ENCODE assay signal across 10 cellular contexts in genomic region chr6:118890997-118891790, GRCh38. TPM values are rescaled to one million over a fixed set of nuclear protein-coding genes. Genes with fewer than 3 reads are reported as not detected.
A peak's percentile ranks its signal among the peaks of the same experiment; 100 is the strongest.
DNase-seq lines count a peak whose midpoint lies in the region; ATAC-seq, FAIRE-seq and TF ChIP-seq lines count a peak whose summit lies in the region.
"Had no signal": no experiment of that assay in that cellular context is flagged by ENCODE, and none has a peak within 500 bp of the region (broad histone marks: within the 10 kb centered on the region; RNA-seq: fewer than 3 reads in every experiment).

No MANE protein-coding gene starts in this region.

- peak overlapping the region; percentile 100 for H3K27ac Mint-ChIP-seq in activated naive CD4-positive, alpha-beta T cell treated with anti-CD3 and anti-CD28 coated beads, Interleukin-2, amount 50 U/mL, for 24 hours
- no peak overlapping the region for H3K27ac Mint-ChIP-seq in WTC11
- H3K27ac Mint-ChIP-seq: neural progenitor cell had no signal

- peak overlapping the region; percentile 91; the same call in 1 of the 2 replicates for H3K4me2 ChIP-seq in K562 (ENCODE audit: insufficient read depth, low read length)
- H3K4me2 ChIP-seq: neural progenitor cell had no signal

- H3K9me3 Mint-ChIP-seq in activated naive CD4-positive, alpha-beta T cell treated with anti-CD3 and anti-CD28 coated beads, Interleukin-2, amount 50 U/mL, for 24 hours = no peaks in the 10 kb centered on the region
- no peaks in the 10 kb centered on the region for H3K9me3 Mint-ChIP-seq in WTC11

- H3K36me3 Mint-ChIP-seq in activated naive CD4-positive, alpha-beta T cell treated with anti-CD3 and anti-CD28 coated beads, Interleukin-2, amount 50 U/mL, for 24 hours = peaks cover 9% of the 10 kb centered on the region
- 0 out of 2 replicates have a peak, but pooled peaks cover 2% of the 10 kb centered on the region for H3K36me3 Mint-ChIP-seq in WTC11

- no peaks in the 10 kb centered on the region for H3K27me3 Mint-ChIP-seq in activated naive CD4-positive, alpha-beta T cell treated with anti-CD3 and anti-CD28 coated beads, Interleukin-2, amount 50 U/mL, for 24 hours
- H3K27me3 Mint-ChIP-seq in WTC11 (ENCODE audit: low read depth) = no peaks in the 10 kb centered on the region

- 0 out of 2 replicates have a peak, but pooled peaks cover 1% of the 10 kb centered on the region for H3K36me3 ChIP-seq in MG63
- H3K36me3 ChIP-seq in K562 (ENCODE audit: control insufficient read depth, insufficient read depth, low read length) = 0 out of 3 replicates have a peak, but pooled peaks cover 3% of the 10 kb centered on the region
- H3K36me3 ChIP-seq in tibial nerve = no peaks in the 10 kb centered on the region
- H3K36me3 ChIP-seq: neural progenitor cell had no signal

- H3K9ac ChIP-seq in K562 (ENCODE audit: insufficient read depth in 1 of 2, low read depth in 2 of 2, low read length in 2 of 2) = peak overlapping the region in 1 of 2 experiments; percentile 91; a peak in 2 of 4 replicates
- H3K9ac ChIP-seq: neural progenitor cell had no signal

- POLR2A ChIA-PET in K562 (lab: Yijun Ruan, JAX) = interaction anchor here (0.8 to 3.5 kb wide), 3 partner anchors 9 to 14 kb away, joined by 3 to 24 read pairs (median 4); no protein-coding TSS in a partner anchor
- POLR2A ChIA-PET in WTC11 (lab: Charles Lee) = no interaction called here

- H3K4me3 Mint-ChIP-seq in activated naive CD4-positive, alpha-beta T cell treated with anti-CD3 and anti-CD28 coated beads, Interleukin-2, amount 50 U/mL, for 24 hours = peak overlapping the region; percentile 99
- no peak overlapping the region for H3K4me3 Mint-ChIP-seq in WTC11
- H3K4me3 Mint-ChIP-seq: neural progenitor cell had no signal

- TF ChIP-seq EP300 in K562 (IDR thresholded peaks at IDR 0.05; ENCODE audit: low read length) (no peak), tibial nerve (IDR thresholded peaks at IDR 0.05) (no peak)

- peaks cover 58% of the 10 kb centered on the region for H3K79me2 ChIP-seq in K562 (ENCODE audit: control insufficient read depth, insufficient read depth, low read length)

- CTCF ChIA-PET in K562 (lab: Yijun Ruan, JAX; ENCODE audit: low intra/inter-chr PET ratio) = interaction anchor here (0.6 kb wide), 1 partner anchor 34 kb away, joined by 5 read pairs; no protein-coding TSS in a partner anchor
- CTCF ChIA-PET in WTC11 (lab: Charles Lee) = interaction anchor here (0.5 to 1.6 kb wide), 2 partner anchors 9 to 116 kb away, joined by 5 to 7 read pairs; no protein-coding TSS in a partner anchor

- H3K4me1 ChIP-seq in K562 (replicated peaks in 1 of 2; ENCODE audit: control insufficient read depth in 2 of 2, insufficient read depth in 2 of 2, low read length in 2 of 2) (peaks cover 12 to 20% of the 10 kb centered on the region in 2 experiments; a peak in 4 of 5 replicates), tibial nerve (peaks cover 0 to 30% (median 20%) of the 10 kb centered on the region in 4 donors)

- in situ Hi-C loops in K562 (cut with MboI) = no loop called here

- peaks cover 73% of the 10 kb centered on the region for H3K4me1 Mint-ChIP-seq in activated naive CD4-positive, alpha-beta T cell treated with anti-CD3 and anti-CD28 coated beads, Interleukin-2, amount 50 U/mL, for 24 hours
- H3K4me1 Mint-ChIP-seq in WTC11 = peaks cover 30% of the 10 kb centered on the region

- no peak for TF ChIP-seq POLR2A in K562 (conservative IDR thresholded peaks at IDR 0.05)
- TF ChIP-seq POLR2A in tibial nerve (IDR thresholded peaks at IDR 0.05) = no peak

- no TSS peak for BruUV-seq in K562 (replicated peaks; lab: Mats Ljungman, UMichigan)

- H3K9me3 ChIP-seq in MG63 (no peaks in the 10 kb centered on the region), K562 (replicated peaks; ENCODE audit: control insufficient read depth, insufficient read depth, low read depth, low read length) (no peaks in the 10 kb centered on the region), tibial nerve (no peaks in the 10 kb centered on the region)

- peak overlapping the region; percentile 15; the same call in 2 of the 3 replicates for H3K27ac ChIP-seq in K562 (ENCODE audit: extremely low read depth, low read depth, low read length)
- peak overlapping the region in 3 of 4 donors; percentile 51 to 94 (median 91) for H3K27ac ChIP-seq in tibial nerve
- H3K27ac ChIP-seq: neural progenitor cell, SK-N-MC had no signal

- no peak for FAIRE-seq in K562 (lab: Jason Lieb, UNC)

- ATAC-seq in K562 = no peak
- no peak for ATAC-seq in WTC11
- no peak for ATAC-seq in HG02759 (IDR thresholded peaks at IDR 0.05; ENCODE audit: unreplicated experiment)

- peak overlapping the region; percentile 97 for H2AFZ ChIP-seq in K562 (ENCODE audit: low read depth, low read length)
- H2AFZ ChIP-seq: neural progenitor cell had no signal

- TF ChIP-seq CTCF in K562 (IDR thresholded peaks at IDR 0.05 in 2 of 3, conservative IDR thresholded peaks at IDR 0.05 in 1 of 3; ENCODE audit: insufficient read depth in 2 of 3, low read depth in 1 of 3, low read length in 3 of 3) (no peak), tibial nerve (IDR thresholded peaks at IDR 0.05) (no peak), WTC11 (IDR thresholded peaks at IDR 0.05) (no peak)

- no peak overlapping the region for H3K4me3 ChIP-seq in MG63
- no peak overlapping the region for H3K4me3 ChIP-seq in K562
- H3K4me3 ChIP-seq in tibial nerve = no peak overlapping the region
- H3K4me3 ChIP-seq: neural progenitor cell, SK-N-MC had no signal

- H3K9me1 ChIP-seq in K562 (ENCODE audit: control insufficient read depth, insufficient read depth, low read length) = no peaks in the 10 kb centered on the region

- no peak for TF ChIP-seq RAD21 in K562 (CRISPR knock-in tag; conservative IDR thresholded peaks at IDR 0.05 in 1 of 2, IDR thresholded peaks at IDR 0.05 in 1 of 2)

- 53% methylated on average over 5 of the region's 5 CpGs for WGBS in K562 (ENCODE audit: insufficient coverage, low coverage, missing lambda C conversion rate)
- WGBS in tibial nerve, 2 donors = 89 to 90% methylated on average over 5 of the region's 5 CpGs

- H3K27me3 ChIP-seq in MG63 = no peaks in the 10 kb centered on the region
- H3K27me3 ChIP-seq in K562 (ENCODE audit: control insufficient read depth in 2 of 2, insufficient read depth in 2 of 2, low read length in 2 of 2) = no peaks in the 10 kb centered on the region
- no peaks in the 10 kb centered on the region for H3K27me3 ChIP-seq in tibial nerve
- H3K27me3 ChIP-seq: neural progenitor cell had no signal

- intact Hi-C loops in K562 (cut with micrococcal nuclease) = loop anchor here (5.0 to 10.0 kb wide), 4 partner anchors 89 to 456 kb away; partner anchors contain the start of genes CEP85L, FAM184A and MAN1A1

- H4K20me1 ChIP-seq in K562 (replicated peaks; ENCODE audit: control insufficient read depth, insufficient read depth, low read length) = no peaks in the 10 kb centered on the region

- DNase-seq in activated naive CD4-positive, alpha-beta T cell treated with anti-CD3 and anti-CD28 coated beads, Interleukin-2, amount 50 U/mL, for 16 hours = no peak
- DNase-seq in MG63 (peak; percentile 13), K562 (ENCODE audit: extremely low read depth in 1 of 4, low spot score in 3 of 4) (no peak), tibial nerve (ENCODE audit: low spot score in 2 of 2) (no peak), WTC11 (ENCODE audit: low spot score) (no peak)
- no peak for DNase-seq in activated CD8-positive, alpha-beta memory T cell treated with anti-CD3 and anti-CD28 coated beads, Interleukin-2, amount 50 U/mL, for 48 hours

RNA-seq across cellular contexts. Expression of gene ASF1A, which starts 2.8 kb away (rescaled TPM):
- total RNA-seq in MG63 (2014; rRNA removed; shearing (Covaris generic); ENCODE audit: low replicate concordance) = 14.1 and 21.2 TPM in 2 replicates
- total RNA-seq in K562 (2011; cell fraction: chromatin; rRNA removed; ENCODE audit: low replicate concordance) = 12.1 and 19.2 TPM in 2 replicates
- 6.8 and 7.5 TPM in 2 replicates for total RNA-seq in K562 (2011; cell fraction: nucleolus; rRNA removed)
- 8.8 and 12.4 TPM in 2 replicates for total RNA-seq in K562 (2011; cell fraction: nucleoplasm; rRNA removed)
- total RNA-seq in K562 (2014; rRNA removed) (31.8 and 34.6 TPM in 2 replicates), K562 (2014; rRNA removed; fragmentation: Illumina TruSeq; extraction: Trizol) (45.3 and 49.5 TPM in 2 replicates), K562 (2015; rRNA removed; fragmentation: Illumina TruSeq; extraction: Trizol) (28.8 and 31.5 TPM in 2 replicates), K562 (2021) (42.4 and 49.4 TPM in 2 replicates), tibial nerve (10 to 100 TPM in 3 of 4 donors, 1 to 10 TPM in 1; 8.6 to 14.2 (median 13.0) TPM), WTC11 (2021) (30.9 to 36.7 TPM (median 32.0 TPM) in 3 replicates)
- polyA plus RNA-seq in K562 (2011; rRNA removed) (26.8 and 37.0 TPM in 2 replicates), K562 (2014; fragmentation: Illumina TruSeq; extraction: Trizol) (35.0 and 36.2 TPM in 2 replicates), K562 (2014; fragmentation: Nextera tagmentation; extraction: Ambion mirVana) (10 to 100 TPM; 32.1 to 34.8 TPM), K562 (2014; rRNA removed) (33.2 and 34.5 TPM in 2 replicates)
- 9.0 and 9.9 TPM in 2 replicates for polyA plus RNA-seq in K562 (2011; cell fraction: cytosol; rRNA removed)
- 7.4 and 10.5 TPM in 2 replicates for polyA plus RNA-seq in K562 (2011; cell fraction: nucleus; rRNA removed)
- polyA plus RNA-seq in K562 (2012) = 24.5 and 25.5 TPM in 2 replicates
- 23.1 and 25.9 TPM in 2 replicates for polyA minus RNA-seq in K562 (2011; rRNA and poly(A)+ RNA removed)
- 7.7 and 13.6 TPM in 2 replicates for polyA minus RNA-seq in K562 (2011; cell fraction: cytosol; rRNA and poly(A)+ RNA removed)
- 13.7 and 21.2 TPM in 2 replicates for polyA minus RNA-seq in K562 (2011; cell fraction: nucleus; rRNA and poly(A)+ RNA removed)

RNA-seq across cellular contexts. Expression of gene MCM9, which starts 43.8 kb away (rescaled TPM):
- total RNA-seq in MG63 (2014; rRNA removed; shearing (Covaris generic); ENCODE audit: low replicate concordance) = 3.0 and 7.9 TPM in 2 replicates
- total RNA-seq in K562 (2011; cell fraction: chromatin; rRNA removed; ENCODE audit: low replicate concordance) = 53.3 and 93.6 TPM in 2 replicates
- 21.1 and 21.2 TPM in 2 replicates for total RNA-seq in K562 (2011; cell fraction: nucleolus; rRNA removed)
- 36.7 and 42.6 TPM in 2 replicates for total RNA-seq in K562 (2011; cell fraction: nucleoplasm; rRNA removed)
- total RNA-seq in K562 (2014; rRNA removed) (8.2 and 8.6 TPM in 2 replicates), K562 (2014; rRNA removed; fragmentation: Illumina TruSeq; extraction: Trizol) (16.7 and 18.2 TPM in 2 replicates), K562 (2015; rRNA removed; fragmentation: Illumina TruSeq; extraction: Trizol) (13.7 and 16.3 TPM in 2 replicates), K562 (2021) (13.1 and 16.7 TPM in 2 replicates), tibial nerve (10 to 100 TPM; 11.2 to 18.0 (median 17.4) TPM), WTC11 (2021) (11.2 to 14.9 TPM (median 12.3 TPM) in 3 replicates)
- polyA plus RNA-seq in K562 (2011; rRNA removed) (9.9 and 13.1 TPM in 2 replicates), K562 (2014; fragmentation: Illumina TruSeq; extraction: Trizol) (10.3 and 11.6 TPM in 2 replicates), K562 (2014; fragmentation: Nextera tagmentation; extraction: Ambion mirVana) (1 to 10 TPM; 4.8 to 5.8 TPM), K562 (2014; rRNA removed) (9.1 and 10.7 TPM in 2 replicates)
- 2.1 and 4.2 TPM in 2 replicates for polyA plus RNA-seq in K562 (2011; cell fraction: cytosol; rRNA removed)
- 20.1 and 22.3 TPM in 2 replicates for polyA plus RNA-seq in K562 (2011; cell fraction: nucleus; rRNA removed)
- polyA plus RNA-seq in K562 (2012) = 8.9 and 10.5 TPM in 2 replicates
- 29.3 and 32.8 TPM in 2 replicates for polyA minus RNA-seq in K562 (2011; rRNA and poly(A)+ RNA removed)
- 8.1 and 10.8 TPM in 2 replicates for polyA minus RNA-seq in K562 (2011; cell fraction: cytosol; rRNA and poly(A)+ RNA removed)
- polyA minus RNA-seq in K562 (2011; cell fraction: nucleus; rRNA and poly(A)+ RNA removed) = 27.1 and 35.7 TPM in 2 replicates
